ENCODE assay signal across 8 cellular contexts in genomic region chr3:16884084-16884747, GRCh38. TPM values are rescaled to one million over a fixed set of nuclear protein-coding genes. Genes with fewer than 3 reads are reported as not detected.
DNase-seq lines count a peak whose midpoint lies in the region; ATAC-seq and TF ChIP-seq lines count a peak whose summit lies in the region.

No MANE protein-coding gene starts in this region.

- peak overlapping the region; percentile 84 to 97 for H3K27ac ChIP-seq in left lung

- peaks cover 0 to 41% of the 10 kb centered on the region in 2 donors for H3K4me1 ChIP-seq in left lung

- intact Hi-C loops in left lung (cut with DNase I): no loop called here

- H3K27me3 ChIP-seq in BJ (ENCODE audit: control insufficient read depth, insufficient read depth, low read length) (no peaks in the 10 kb centered on the region), left lung (no peaks in the 10 kb centered on the region)

- H3K4me3 ChIP-seq in BJ (ENCODE audit: low read depth, low read length): peak overlapping the region; percentile 89
- peak overlapping the region; percentile 72 to 82 for H3K4me3 ChIP-seq in left lung

- DNase-seq in BJ (ENCODE audit: low read depth) (no peak), cerebellum (ENCODE audit: low spot score) (peak; percentile 62), left lung (peak; percentile 73 to 91), GOT3 (lab: John Stamatoyannopoulos, UW) (no peak)
- DNase-seq in activated CD4-positive, CD25-positive, alpha-beta regulatory T cell (lab: John Stamatoyannopoulos, UW): peak; percentile 50 to 62 (median 58)
- peak in 2 of 3 donors; percentile 47 to 74 for DNase-seq in stimulated activated CD4-positive, alpha-beta T cell treated with anti-CD3 and anti-CD28 coated beads, TNF-alpha, amount 100 ng/mL, for 1 hour (ENCODE audit: low read depth in 3 of 3, low spot score in 1 of 3)

- no peaks in the 10 kb centered on the region for H3K9me3 ChIP-seq in left lung

- POLR2A ChIA-PET in BJ (lab: Charles Lee): interaction anchor here (0.7 kb wide), 1 partner anchor 61 kb away, joined by 5 read pairs; no protein-coding TSS in a partner anchor

- H3K36me3 ChIP-seq in BJ (ENCODE audit: control insufficient read depth, insufficient read depth, low read length) (no peaks in the 10 kb centered on the region), left lung (no peaks in the 10 kb centered on the region)

- CTCF ChIA-PET in BJ (lab: Yijun Ruan, JAX): interaction anchor here (0.7 to 2.3 kb wide), 16 partner anchors 9 to 526 kb away, joined by 3 to 12 read pairs (median 4); no protein-coding TSS in a partner anchor

- TF ChIP-seq CTCF in BJ (IDR thresholded peaks at IDR 0.05; ENCODE audit: insufficient read depth, low read depth, low read length): peak; percentile 70
- TF ChIP-seq CTCF in left lung (IDR thresholded peaks at IDR 0.05): peak; percentile 59 to 68

- ATAC-seq in GM19395 (IDR thresholded peaks at IDR 0.05; ENCODE audit: unreplicated experiment) (peak; percentile 44), HG03565 (IDR thresholded peaks at IDR 0.05; ENCODE audit: unreplicated experiment) (peak; percentile 28), left lung (peak; percentile 85)

RNA-seq across cellular contexts. Expression of gene PLCL2, which starts 0.5 kb away (rescaled TPM):
- polyA plus RNA-seq in BJ (2011; rRNA removed): 1.9 and 2.7 TPM in 2 replicates
- 4.4 and 5.2 TPM in 2 replicates for polyA minus RNA-seq in BJ (2011; rRNA and poly(A)+ RNA removed)
- total RNA-seq in cerebellum (54.8 TPM), left lung (10 to 100 TPM in 1 of 2 donors, 1 to 10 TPM in 1; 7.8 to 10.1 TPM)

Comparison
In these comparisons a context has a peak if more than half of its experiments do, and no peak if none do; other contexts are left out.
1. DNase-seq: peak in activated CD4-positive, CD25-positive, alpha-beta regulatory T cell (4 of 4), cerebellum (single experiment), left lung (2 of 2) and stimulated activated CD4-positive, alpha-beta T cell treated with anti-CD3 and anti-CD28 coated beads, TNF-alpha, amount 100 ng/mL, for 1 hour (2 of 3); none in BJ (single experiment) and GOT3 (single experiment).
2. ATAC-seq: peak in every context shown above with its lines; median percentile 85 in left lung; 44 in GM19395; 28 in HG03565.